Comparison of ENCODE assay signal across 8 cellular contexts in genomic region chr1:15834406-15835204, GRCh38. TPM values are rescaled to one million over a fixed set of nuclear protein-coding genes. Genes with fewer than 3 reads are reported as not detected.
DNase-seq lines count a peak whose midpoint lies in the region; ATAC-seq, FAIRE-seq and TF ChIP-seq lines count a peak whose summit lies in the region.

No MANE protein-coding gene starts in this region.

- TF ChIP-seq CTCF in WTC11 (IDR thresholded peaks at IDR 0.05): no peak
- TF ChIP-seq CTCF in bronchial epithelial cell (IDR thresholded peaks at IDR 0.05; ENCODE audit: insufficient read depth, low read length, severe bottlenecking): no peak

- no peaks in the 10 kb centered on the region for H3K27me3 ChIP-seq in bronchial epithelial cell (ENCODE audit: control insufficient read depth, insufficient read depth, low read length)

- CTCF ChIA-PET in WTC11 (lab: Charles Lee): interaction anchor here (0.5 to 2.1 kb wide), 7 partner anchors 13 to 456 kb away, joined by 3 to 32 read pairs (median 4); partner anchors contain the start of gene SPEN

- H3K36me3 ChIP-seq in bronchial epithelial cell (ENCODE audit: control insufficient read depth, insufficient read depth, low read length): no peaks in the 10 kb centered on the region

- no peaks in the 10 kb centered on the region for H3K9me3 Mint-ChIP-seq in WTC11

- POLR2A ChIA-PET in WTC11 (lab: Charles Lee): interaction anchor here (0.6 to 2.7 kb wide), 9 partner anchors 10 to 416 kb away, joined by 3 to 50 read pairs (median 4); partner anchors contain the start of gene SPEN

- peak overlapping the region; percentile 100 for H3K27ac Mint-ChIP-seq in WTC11

- peaks cover 46% of the 10 kb centered on the region for H3K4me1 Mint-ChIP-seq in WTC11

- H3K27me3 Mint-ChIP-seq in WTC11 (ENCODE audit: low read depth): no peaks in the 10 kb centered on the region; the same call in 1 of the 2 replicates

- H3K36me3 Mint-ChIP-seq in WTC11: peaks cover 7% of the 10 kb centered on the region

- H3K4me3 Mint-ChIP-seq in WTC11: peak overlapping the region; percentile 89

- H3K4me3 ChIP-seq in bronchial epithelial cell (ENCODE audit: low read depth, low read length): peak overlapping the region; percentile 63

- ATAC-seq in GM18909 (IDR thresholded peaks at IDR 0.05; ENCODE audit: poor library complexity, unreplicated experiment): peak; percentile 55
- peak; percentile 36 for ATAC-seq in HG03139 (IDR thresholded peaks at IDR 0.05; ENCODE audit: unreplicated experiment)
- ATAC-seq in WTC11: peak; percentile 52

- in situ Hi-C loops in ACHN (cut with HindIII; ENCODE audit: low pct_ligation_motif_present, low pct_unique_long_range_greater_than_20kb, low sequenced_read_pairs): no loop called here

- DNase-seq in ACHN: peak; percentile 89
- DNase-seq in NCI-H2227 treated with DMSO at 0.1 percent for 48 hours (lab: John Stamatoyannopoulos, UW): peak; percentile 95
- DNase-seq in WTC11 (ENCODE audit: low spot score): peak; percentile 85
- DNase-seq in bronchial epithelial cell (ENCODE audit: low read depth): peak; percentile 89
- peak; percentile 93 for DNase-seq in iris pigment epithelial cell (ENCODE audit: low read depth)
- DNase-seq in stimulated activated CD4-positive, alpha-beta T cell treated with anti-CD3 and anti-CD28 coated beads, Interleukin-12 subunit alpha, Interleukin-12 subunit beta, amount 100 ng/mL, for 24 hours (ENCODE audit: low read depth in 2 of 2): peak; percentile 81

- no peak for FAIRE-seq in bronchial epithelial cell (lab: Jason Lieb, UNC)

TF ChIP-seq in WTC11, 78 proteins besides CTCF, POLR2A, EP300 and RAD21 (continues in another document):
- TF ChIP-seq ARID4B (CRISPR knock-in tag; IDR thresholded peaks at IDR 0.05; ENCODE audit: borderline replicate concordance) (peak; percentile 9; the same call in 1 of the 2 replicates), STAT6 (CRISPR knock-in tag; conservative IDR thresholded peaks at IDR 0.05; ENCODE audit: low read depth) (no peak), AFF4 (CRISPR knock-in tag; IDR thresholded peaks at IDR 0.05; ENCODE audit: borderline replicate concordance) (peak; percentile 85; the same call in 1 of the 2 replicates), EMX1 (CRISPR knock-in tag; IDR thresholded peaks at IDR 0.05) (no peak), NFE2L1 (CRISPR knock-in tag; IDR thresholded peaks at IDR 0.05) (no peak; the same call in 1 of the 2 replicates), PRRX2 (CRISPR knock-in tag; IDR thresholded peaks at IDR 0.05) (no peak), NR2C2 (CRISPR knock-in tag; IDR thresholded peaks at IDR 0.05) (peak; percentile 41; the same call in 1 of the 2 replicates), ZNF671 (CRISPR knock-in tag; IDR thresholded peaks at IDR 0.05) (no peak), TEAD4 (CRISPR knock-in tag; IDR thresholded peaks at IDR 0.05) (peak; percentile 60; the same call in 1 of the 2 replicates), TCF7 (CRISPR knock-in tag; IDR thresholded peaks at IDR 0.05; ENCODE audit: low read depth) (no peak)
- TF ChIP-seq, protein P1, sequence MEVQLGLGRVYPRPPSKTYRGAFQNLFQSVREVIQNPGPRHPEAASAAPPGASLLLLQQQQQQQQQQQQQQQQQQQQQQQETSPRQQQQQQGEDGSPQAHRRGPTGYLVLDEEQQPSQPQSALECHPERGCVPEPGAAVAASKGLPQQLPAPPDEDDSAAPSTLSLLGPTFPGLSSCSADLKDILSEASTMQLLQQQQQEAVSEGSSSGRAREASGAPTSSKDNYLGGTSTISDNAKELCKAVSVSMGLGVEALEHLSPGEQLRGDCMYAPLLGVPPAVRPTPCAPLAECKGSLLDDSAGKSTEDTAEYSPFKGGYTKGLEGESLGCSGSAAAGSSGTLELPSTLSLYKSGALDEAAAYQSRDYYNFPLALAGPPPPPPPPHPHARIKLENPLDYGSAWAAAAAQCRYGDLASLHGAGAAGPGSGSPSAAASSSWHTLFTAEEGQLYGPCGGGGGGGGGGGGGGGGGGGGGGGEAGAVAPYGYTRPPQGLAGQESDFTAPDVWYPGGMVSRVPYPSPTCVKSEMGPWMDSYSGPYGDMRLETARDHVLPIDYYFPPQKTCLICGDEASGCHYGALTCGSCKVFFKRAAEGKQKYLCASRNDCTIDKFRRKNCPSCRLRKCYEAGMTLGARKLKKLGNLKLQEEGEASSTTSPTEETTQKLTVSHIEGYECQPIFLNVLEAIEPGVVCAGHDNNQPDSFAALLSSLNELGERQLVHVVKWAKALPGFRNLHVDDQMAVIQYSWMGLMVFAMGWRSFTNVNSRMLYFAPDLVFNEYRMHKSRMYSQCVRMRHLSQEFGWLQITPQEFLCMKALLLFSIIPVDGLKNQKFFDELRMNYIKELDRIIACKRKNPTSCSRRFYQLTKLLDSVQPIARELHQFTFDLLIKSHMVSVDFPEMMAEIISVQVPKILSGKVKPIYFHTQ (CRISPR knock-in tag; IDR thresholded peaks at IDR 0.05): no peak

RNA-seq across cellular contexts. Expression of gene SPEN, which starts 12.9 kb away (rescaled TPM):
- total RNA-seq in WTC11 (2021) (48.5 to 50.2 TPM (median 48.8 TPM) in 3 replicates), bronchial epithelial cell (18.3 and 19.2 TPM in 2 replicates)

RNA-seq across cellular contexts. Expression of gene UQCRHL, which starts 27.2 kb away (rescaled TPM):
- total RNA-seq in WTC11 (2021) (2.6 to 3.8 TPM (median 2.7 TPM) in 3 replicates), bronchial epithelial cell (1.8 and 4.9 TPM in 2 replicates)

Comparison
In these comparisons a context has a peak if more than half of its experiments do, and no peak if none do; other contexts are left out.
1. Peak in every context shown above with its lines: DNase-seq, ATAC-seq and H3K4me3 ChIP-seq.